ENCODE assay signal across 8 cellular contexts in genomic region chr3:45387636-45388348, GRCh38. TPM values are rescaled to one million over a fixed set of nuclear protein-coding genes. Genes with fewer than 3 reads are reported as not detected.
DNase-seq lines count a peak whose midpoint lies in the region; ATAC-seq, FAIRE-seq and TF ChIP-seq lines count a peak whose summit lies in the region.

No MANE protein-coding gene starts in this region.

- WGBS in mesendoderm (ENCODE audit: extremely low coverage, insufficient coverage, low lambda C conversion rate): no CpG with 5 or more reads among the region's 15 CpGs

- peaks cover 15% of the 10 kb centered on the region for H3K36me3 ChIP-seq in DOHH2 (ENCODE audit: control insufficient read depth, low read length)
- no peaks in the 10 kb centered on the region for H3K36me3 ChIP-seq in mesendoderm (ENCODE audit: control insufficient read depth, insufficient read depth, low read length)

- peak overlapping the region; percentile 16 for H4K8ac ChIP-seq in mesendoderm (ENCODE audit: low read depth, low read length)

- no peak overlapping the region for H2BK120ac ChIP-seq in mesendoderm (ENCODE audit: low read depth, low read length)

- H2BK5ac ChIP-seq in mesendoderm (ENCODE audit: low read length): no peak overlapping the region

- peak overlapping the region; percentile 83 for H3K56ac ChIP-seq in mesendoderm (ENCODE audit: low read length)

- peaks cover 16% of the 10 kb centered on the region for H3K4me1 ChIP-seq in DOHH2 (ENCODE audit: control insufficient read depth, low read length)
- H3K4me1 ChIP-seq in mesendoderm (ENCODE audit: control insufficient read depth, low read depth, low read length): peaks cover 2% of the 10 kb centered on the region

- no peaks in the 10 kb centered on the region for H4K20me1 ChIP-seq in DOHH2 (ENCODE audit: control insufficient read depth, insufficient read depth, low read depth, low read length)

- H3K18ac ChIP-seq in mesendoderm (ENCODE audit: low read length): peak overlapping the region; percentile 56

- H3K9me2 ChIP-seq in DOHH2 (replicated peaks; ENCODE audit: control insufficient read depth, low read length): no peaks in the 10 kb centered on the region

- in situ Hi-C loops in astrocyte of the cerebellum (cut with HindIII; ENCODE audit: low sequenced_read_pairs): no loop called here

- H3K79me2 ChIP-seq in DOHH2 (ENCODE audit: control insufficient read depth, low read length) (peaks cover 27% of the 10 kb centered on the region), mesendoderm (ENCODE audit: control insufficient read depth, insufficient read depth, low read length) (peaks cover 12% of the 10 kb centered on the region)

- H3K27ac ChIP-seq in DOHH2 (ENCODE audit: low read depth, low read length): no peak overlapping the region
- H3K27ac ChIP-seq in mesendoderm (ENCODE audit: low read depth, low read length): no peak overlapping the region

- H4K5ac ChIP-seq in mesendoderm (ENCODE audit: low read length): peak overlapping the region; percentile 56

- TF ChIP-seq CTCF in DOHH2 (IDR thresholded peaks at IDR 0.05; ENCODE audit: low read depth, low read length, poor library complexity, severe bottlenecking) (no peak), astrocyte of the cerebellum (IDR thresholded peaks at IDR 0.05; ENCODE audit: low read depth, low read length, missing control alignments) (no peak)

- H3K4me2 ChIP-seq in DOHH2 (ENCODE audit: low read length) (peak overlapping the region; percentile 85), mesendoderm (ENCODE audit: low read length) (peak overlapping the region; percentile 87)

- ATAC-seq in HG02852 (IDR thresholded peaks at IDR 0.05; ENCODE audit: unreplicated experiment) (peak; percentile 7), GM18861 (IDR thresholded peaks at IDR 0.05; ENCODE audit: unreplicated experiment) (no peak), HG03432 (IDR thresholded peaks at IDR 0.05; ENCODE audit: unreplicated experiment) (no peak)

- H3K4me3 ChIP-seq in DOHH2 (ENCODE audit: low read length) (peak overlapping the region; percentile 91), astrocyte of the cerebellum (ENCODE audit: low read depth, low read length) (peak overlapping the region; percentile 98), mesendoderm (ENCODE audit: low read length) (peak overlapping the region; percentile 75)

- peaks cover 6% of the 10 kb centered on the region for H3K79me1 ChIP-seq in mesendoderm (ENCODE audit: low read length)

- no peak overlapping the region for H3K4ac ChIP-seq in mesendoderm (ENCODE audit: low read depth, low read length)

- no peak overlapping the region for H2AK5ac ChIP-seq in mesendoderm (ENCODE audit: low read length)

- DNase-seq in astrocyte of the cerebellum (ENCODE audit: low read depth) (no peak), mesendoderm (no peak), RCC 7860 (ENCODE audit: low spot score) (no peak)
- DNase-seq in stimulated activated CD4-positive, alpha-beta T cell treated with anti-CD3 and anti-CD28 coated beads, Interleukin-15, amount 100 ng/mL, for 24 hours: no peak

- no peaks in the 10 kb centered on the region for H3K9me3 ChIP-seq in DOHH2 (ENCODE audit: control insufficient read depth, insufficient read depth, low read length)

- H3K23ac ChIP-seq in mesendoderm (ENCODE audit: low read length): no peak overlapping the region

- FAIRE-seq in RCC 7860 (lab: Jason Lieb, UNC): no peak

- peak overlapping the region; percentile 76 for H3K9ac ChIP-seq in mesendoderm (ENCODE audit: low read length)

- no peak overlapping the region for H2BK15ac ChIP-seq in mesendoderm (replicated peaks; ENCODE audit: low read depth)

- no peaks in the 10 kb centered on the region for H3F3A ChIP-seq in DOHH2 (ENCODE audit: control insufficient read depth, insufficient read depth)

- H3K27me3 ChIP-seq in DOHH2 (ENCODE audit: control insufficient read depth, low read length) (peaks cover 9% of the 10 kb centered on the region), mesendoderm (ENCODE audit: insufficient read depth, low read length, poor library complexity) (no peaks in the 10 kb centered on the region)

RNA-seq across cellular contexts. Expression of gene LARS2, which starts 0.6 kb away (rescaled TPM):
- polyA plus RNA-seq in mesendoderm (2013, experiment 1 of 2): 19.1 TPM
- polyA plus RNA-seq in mesendoderm (2013, experiment 2 of 2): 20.3 TPM
